In genomic region chr10:102917962-102918816, GRCh38 we compare ENCODE assay signal across 8 cellular contexts. TPM values are rescaled to one million over a fixed set of nuclear protein-coding genes. Genes with fewer than 3 reads are reported as not detected.
DNase-seq lines count a peak whose midpoint lies in the region; ATAC-seq and TF ChIP-seq lines count a peak whose summit lies in the region.

Gene CNNM2 (plus strand): TSS chr10:102918294. CDS start chr10:102918481, 187 bp downstream.

- peaks cover 0 to 2% (median 0%) of the 10 kb centered on the region in 7 donors for H3K9me3 Mint-ChIP-seq in CD14-positive monocyte

- H3K36me3 Mint-ChIP-seq in CD14-positive monocyte: peaks cover 0 to 8% of the 10 kb centered on the region in 2 donors

- H3K27me3 Mint-ChIP-seq in CD14-positive monocyte (ENCODE audit: low read depth in 3 of 3): peaks cover 17 to 45% (median 26%) of the 10 kb centered on the region in 3 donors

- TF ChIP-seq CTCF in CD14-positive monocyte (IDR thresholded peaks at IDR 0.05): no peak

- DNase-seq in CD14-positive monocyte (ENCODE audit: low spot score): peak; percentile 100
- DNase-seq in NCI-H69 (lab: John Stamatoyannopoulos, UW): peak; percentile 99
- peak; percentile 99 for DNase-seq in activated CD4-positive, alpha-beta T cell treated with anti-CD3 and anti-CD28 coated beads, Interleukin-2, amount 50 U/mL, for 1 hour
- DNase-seq in dedifferentiated amniotic fluid mesenchymal stem cell (ENCODE audit: extremely low spot score): peak; percentile 100
- peak; percentile 100 for DNase-seq in left kidney (ENCODE audit: low read depth, low spot score)
- peak; percentile 100 for DNase-seq in stimulated activated CD4-positive, alpha-beta T cell treated with anti-CD3 and anti-CD28 coated beads, Interleukin-1b, Interleukin-23, amount 100 ng/mL, for 48 hours

- peak within 1 kb of the TSS; percentile 88 to 95 (median 93) for H3K27ac Mint-ChIP-seq in CD14-positive monocyte

- H3K4me3 Mint-ChIP-seq in CD14-positive monocyte: peak within 1 kb of the TSS; percentile 90 to 93

- ATAC-seq in GM19372 (IDR thresholded peaks at IDR 0.05; ENCODE audit: low read depth, unreplicated experiment) (peak; percentile 88), HG03521 (IDR thresholded peaks at IDR 0.05; ENCODE audit: unreplicated experiment) (peak; percentile 89)

- intact Hi-C loops in CD14-positive monocyte (cut with micrococcal nuclease): loop anchor here (2.0 to 10.0 kb wide), 8 partner anchors 149 to 567 kb away; partner anchors contain the start of genes RPEL1 (in 2 of the 2) and WBP1L (in 2 of the 2)

- H3K4me1 Mint-ChIP-seq in CD14-positive monocyte: peaks cover 35% of the 10 kb centered on the region

RNA-seq across cellular contexts. Expression of gene CNNM2, which starts in this region (rescaled TPM):
- polyA plus RNA-seq in CD14-positive monocyte: 1 to 10 TPM; 1.6 to 2.2 TPM

Comparison
In these comparisons a context has a peak if more than half of its experiments do, and no peak if none do; other contexts are left out.
1. Peak in every context shown above with its lines: DNase-seq and ATAC-seq.